1 cellular context compared by ENCODE assay signal in the genomic region with DNA sequence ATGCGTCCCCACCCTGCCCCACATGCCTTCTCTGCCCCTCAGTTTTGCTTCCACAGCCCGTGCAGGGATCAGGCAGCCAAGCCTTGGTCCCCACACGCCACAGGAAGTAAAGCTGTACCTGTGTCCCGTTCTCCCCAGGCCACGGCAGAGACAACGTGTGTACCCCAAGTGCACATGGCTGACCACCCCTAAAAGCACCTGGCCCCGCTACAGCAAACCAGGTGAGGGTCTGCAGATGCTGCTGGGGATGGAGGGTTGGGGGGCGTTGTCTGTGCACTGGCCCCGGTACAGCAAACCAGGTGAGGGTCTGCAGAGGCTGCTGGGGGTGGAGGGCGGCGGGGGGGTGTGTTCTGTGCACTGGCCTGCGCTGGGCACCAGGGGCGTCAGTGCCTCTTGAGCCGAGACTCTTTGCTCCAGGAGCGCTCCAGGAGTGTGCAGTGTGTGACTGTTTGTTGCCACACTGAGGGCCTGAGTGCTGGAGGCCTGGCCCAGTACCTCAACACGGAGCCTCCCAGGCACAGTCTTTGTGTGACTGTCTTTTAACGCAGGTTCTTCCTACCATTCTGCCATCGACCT.
TF ChIP-seq lines count a peak whose summit lies in the region.

No MANE protein-coding gene starts in this region.

TF ChIP-seq in K562, 482 proteins besides CTCF, POLR2A, EP300 and RAD21:
- TF ChIP-seq ZFX (CRISPR knock-in tag; IDR thresholded peaks at IDR 0.05) (no peak), POLR2G (IDR thresholded peaks at IDR 0.05; ENCODE audit: low read depth, low read length) (peak; percentile 39; the same call in 1 of the 2 replicates)
